ENCODE assay signal across 2 cellular contexts in genomic region chr12:6338955-6339761, GRCh38.
A peak's percentile ranks its signal among the peaks of the same experiment; 100 is the strongest.
TF ChIP-seq lines count a peak whose summit lies in the region.

No MANE protein-coding gene starts in this region.

TF ChIP-seq in A549, 52 proteins besides CTCF, POLR2A, EP300 and RAD21:
- TF ChIP-seq MAZ (IDR thresholded peaks at IDR 0.05; ENCODE audit: borderline replicate concordance, low read depth, low read length) (no peak), ATOH8 (CRISPR knock-in tag; IDR thresholded peaks at IDR 0.05; ENCODE audit: low read depth) (no peak), TFCP2L1 (CRISPR knock-in tag; IDR thresholded peaks at IDR 0.05) (peak; percentile 6; the same call in 1 of the 2 replicates), MAFK (IDR thresholded peaks at IDR 0.05; ENCODE audit: partially characterized antibody) (no peak), RARB (CRISPR knock-in tag; IDR thresholded peaks at IDR 0.05) (no peak)
TF ChIP-seq in A549: peak in this region for 1.

TF ChIP-seq in liver, 16 proteins besides CTCF, POLR2A, EP300 and RAD21:
- TF ChIP-seq JUND (IDR thresholded peaks at IDR 0.05) = no peak
- no peak for TF ChIP-seq HNF4G (IDR thresholded peaks at IDR 0.05)
- TF ChIP-seq SP1 (IDR thresholded peaks at IDR 0.05) = no peak
- no peak for TF ChIP-seq RXRA (IDR thresholded peaks at IDR 0.05)
- no peak for TF ChIP-seq ZBTB33 (IDR thresholded peaks at IDR 0.05)
- no peak for TF ChIP-seq MAX (IDR thresholded peaks at IDR 0.05)
- no peak for TF ChIP-seq NR2F2 (IDR thresholded peaks at IDR 0.05)
- TF ChIP-seq EGR1 (IDR thresholded peaks at IDR 0.05; ENCODE audit: low read depth in 2 of 2) = no peak
